11 cellular contexts compared by ENCODE assay signal in genomic region chr20:38109025-38109541, GRCh38. TPM values are rescaled to one million over a fixed set of nuclear protein-coding genes. Genes with fewer than 3 reads are reported as not detected.
DNase-seq lines count a peak whose midpoint lies in the region; ATAC-seq, FAIRE-seq and TF ChIP-seq lines count a peak whose summit lies in the region.
"Had no signal": no experiment of that assay in that cellular context is flagged by ENCODE, and none has a peak within 500 bp of the region (broad histone marks: within the 10 kb centered on the region; RNA-seq: fewer than 3 reads in every experiment).

No MANE protein-coding gene starts in this region.

- no peaks in the 10 kb centered on the region for H4K20me1 ChIP-seq in K562 (replicated peaks; ENCODE audit: control insufficient read depth, insufficient read depth, low read length)

- H3K9ac ChIP-seq in K562 (ENCODE audit: insufficient read depth in 1 of 2, low read depth in 2 of 2, low read length in 2 of 2), result no peak overlapping the region

- FAIRE-seq in K562 (lab: Jason Lieb, UNC), result no peak

- TF ChIP-seq CTCF in K562 (IDR thresholded peaks at IDR 0.05 in 2 of 3, conservative IDR thresholded peaks at IDR 0.05 in 1 of 3; ENCODE audit: insufficient read depth in 2 of 3, low read depth in 1 of 3, low read length in 3 of 3), result no peak
- no peak for TF ChIP-seq CTCF in spleen (IDR thresholded peaks at IDR 0.05 in 8 of 11, conservative IDR thresholded peaks at IDR 0.05 in 3 of 11)

- H3K27ac ChIP-seq in K562 (ENCODE audit: extremely low read depth, low read depth, low read length), result no peak overlapping the region
- H3K27ac ChIP-seq in spleen, result peak overlapping the region in 7 of 8 donors; percentile 9 to 69 (median 65)
- H3K27ac ChIP-seq: right lobe of liver had no signal

- no peaks in the 10 kb centered on the region for H3K79me2 ChIP-seq in K562 (ENCODE audit: control insufficient read depth, insufficient read depth, low read length)

- CTCF ChIA-PET in K562 (lab: Yijun Ruan, JAX; ENCODE audit: low intra/inter-chr PET ratio), result no interaction called here

- H3K9me3 ChIP-seq in K562 (replicated peaks; ENCODE audit: control insufficient read depth, insufficient read depth, low read depth, low read length), result no peaks in the 10 kb centered on the region
- H3K9me3 ChIP-seq in spleen, result no peaks in the 10 kb centered on the region
- H3K9me3 ChIP-seq: right lobe of liver had no signal

- no peak for ATAC-seq in K562
- no peak for ATAC-seq in HG03521 (IDR thresholded peaks at IDR 0.05; ENCODE audit: unreplicated experiment)

- in situ Hi-C loops in K562 (cut with MboI) (no loop called here), KBM-7 (cut with MboI; ENCODE audit: low pct_unique_long_range_greater_than_20kb, low sequenced_read_pairs) (no loop called here)

- POLR2A ChIA-PET in K562 (lab: Yijun Ruan, JAX), result no interaction called here

- peaks cover 15 to 31% of the 10 kb centered on the region in 2 experiments for H3K4me1 ChIP-seq in K562 (replicated peaks in 1 of 2; ENCODE audit: control insufficient read depth in 2 of 2, insufficient read depth in 2 of 2, low read length in 2 of 2)
- H3K4me1 ChIP-seq in spleen, result peaks cover 0 to 33% (median 9%) of the 10 kb centered on the region in 6 donors

- 87% methylated on average over 3 of the region's 3 CpGs for WGBS in K562 (ENCODE audit: insufficient coverage, low coverage, missing lambda C conversion rate)
- 76 to 100% (median 89%) methylated on average over 3 of the region's 3 CpGs for WGBS in spleen, 5 donors

- H3K4me2 ChIP-seq in K562 (ENCODE audit: insufficient read depth, low read length), result no peak overlapping the region

- H3K4me3 ChIP-seq in K562 (no peak overlapping the region), spleen (no peak overlapping the region)
- H3K4me3 ChIP-seq: right lobe of liver had no signal

- no peak for TF ChIP-seq EP300 in K562 (IDR thresholded peaks at IDR 0.05; ENCODE audit: low read length)

- H2AFZ ChIP-seq in K562 (ENCODE audit: low read depth, low read length), result no peak overlapping the region

- intact Hi-C loops in K562 (cut with micrococcal nuclease), result no loop called here
- intact Hi-C loops in spleen (cut with DNase I; ENCODE audit: low total_unique reads), result no loop called here

- DNase-seq in HCEC 1CT (peak; percentile 57), K562 (ENCODE audit: extremely low read depth in 1 of 4, low spot score in 3 of 4) (no peak), left kidney (ENCODE audit: low read depth, low spot score) (peak; percentile 63), spleen (no peak), KBM-7 (no peak), AG08396 (ENCODE audit: low spot score) (no peak)
- DNase-seq in stimulated activated CD4-positive, alpha-beta T cell treated with anti-CD3 and anti-CD28 coated beads, Interleukin-4, amount 100 ng/mL, for 1 hour, result no peak
- DNase-seq: activated CD8-positive, alpha-beta memory T cell treated with anti-CD3 and anti-CD28 coated beads for 24 hours; NCI-H1417; right lobe of liver had no signal

- H3K27me3 ChIP-seq in K562 (ENCODE audit: control insufficient read depth in 2 of 2, insufficient read depth in 2 of 2, low read length in 2 of 2), result no peaks in the 10 kb centered on the region
- H3K27me3 ChIP-seq in spleen (replicated peaks in 1 of 7), result no peaks in the 10 kb centered on the region
- H3K27me3 ChIP-seq: right lobe of liver had no signal

- H3K36me3 ChIP-seq in K562 (ENCODE audit: control insufficient read depth, insufficient read depth, low read length) (no peaks in the 10 kb centered on the region), spleen (no peaks in the 10 kb centered on the region)
- H3K36me3 ChIP-seq: right lobe of liver had no signal

- TF ChIP-seq POLR2A in K562 (conservative IDR thresholded peaks at IDR 0.05) (no peak), spleen (IDR thresholded peaks at IDR 0.05) (no peak)

- no peak for TF ChIP-seq RAD21 in K562 (CRISPR knock-in tag; conservative IDR thresholded peaks at IDR 0.05 in 1 of 2, IDR thresholded peaks at IDR 0.05 in 1 of 2)

- H3K9me1 ChIP-seq in K562 (ENCODE audit: control insufficient read depth, insufficient read depth, low read length), result no peaks in the 10 kb centered on the region

- BruUV-seq in K562 (replicated peaks; lab: Mats Ljungman, UMichigan), result no TSS peak

TF ChIP-seq in K562, 482 proteins besides CTCF, POLR2A, EP300 and RAD21:
- TF ChIP-seq CEBPG (CRISPR knock-in tag; IDR thresholded peaks at IDR 0.05), result no peak
- TF ChIP-seq CEBPG (tag; conservative IDR thresholded peaks at IDR 0.05 in 1 of 2, IDR thresholded peaks at IDR 0.05 in 1 of 2), result 0 out of 4 replicates have a peak, but pooled peaks of 1 of the 2 experiments have one; percentile 38
- TF ChIP-seq BHLHE40 (IDR thresholded peaks at IDR 0.05; ENCODE audit: low read length), result no peak
- TF ChIP-seq MITF (IDR thresholded peaks at IDR 0.05), result no peak
- peak; percentile 43 for TF ChIP-seq CBFA2T3 (IDR thresholded peaks at IDR 0.05)
- no peak for TF ChIP-seq ZNF3 (CRISPR knock-in tag; IDR thresholded peaks at IDR 0.05)
- no peak for TF ChIP-seq MYNN (IDR thresholded peaks at IDR 0.05)
- no peak for TF ChIP-seq MYNN (CRISPR knock-in tag; IDR thresholded peaks at IDR 0.05)
- TF ChIP-seq ZNF165 (CRISPR knock-in tag; IDR thresholded peaks at IDR 0.05; ENCODE audit: borderline replicate concordance), result no peak
- TF ChIP-seq MEIS2 (IDR thresholded peaks at IDR 0.05; ENCODE audit: partially characterized antibody), result peak; percentile 21
- TF ChIP-seq CBFA2T2 (conservative IDR thresholded peaks at IDR 0.05), result peak; percentile 28; the same call in 1 of the 2 replicates

RNA-seq across cellular contexts. Expression of gene TGM2, which starts 56.0 kb away (rescaled TPM):
- 34.9 and 72.8 TPM in 2 replicates for total RNA-seq in K562 (2011; cell fraction: chromatin; rRNA removed; ENCODE audit: low replicate concordance)
- 45.9 and 47.5 TPM in 2 replicates for total RNA-seq in K562 (2011; cell fraction: nucleolus; rRNA removed)
- total RNA-seq in K562 (2011; cell fraction: nucleoplasm; rRNA removed), result 36.4 and 37.1 TPM in 2 replicates
- total RNA-seq in K562 (2014; rRNA removed) (48.3 and 61.2 TPM in 2 replicates), K562 (2014; rRNA removed; fragmentation: Illumina TruSeq; extraction: Trizol) (17.4 and 22.0 TPM in 2 replicates), K562 (2015; rRNA removed; fragmentation: Illumina TruSeq; extraction: Trizol) (20.4 and 21.0 TPM in 2 replicates), K562 (2021) (78.5 and 82.3 TPM in 2 replicates), spleen (100 to 1,000 TPM in 1 of 7 donors, 10 to 100 TPM in 6; 60.2 to 167 (median 87.6) TPM)
- polyA plus RNA-seq in K562 (2011; rRNA removed) (35.3 and 37.6 TPM in 2 replicates), K562 (2014; fragmentation: Illumina TruSeq; extraction: Trizol) (55.1 and 56.7 TPM in 2 replicates), K562 (2014; fragmentation: Nextera tagmentation; extraction: Ambion mirVana) (1 to 10 TPM; 5.5 TPM), K562 (2014; rRNA removed) (43.9 and 48.0 TPM in 2 replicates), spleen (10 to 100 TPM in 2 of 3 donors, 1 to 10 TPM in 1; 9.3 to 35.3 (median 19.8) TPM)
- 31.6 and 76.0 TPM in 2 replicates for polyA plus RNA-seq in K562 (2011; cell fraction: cytosol; rRNA removed)
- polyA plus RNA-seq in K562 (2011; cell fraction: nucleus; rRNA removed), result 26.4 and 54.7 TPM in 2 replicates
- polyA plus RNA-seq in K562 (2012), result 47.9 and 85.2 TPM in 2 replicates
- polyA minus RNA-seq in K562 (2011; rRNA and poly(A)+ RNA removed), result 21.4 and 54.6 TPM in 2 replicates
- polyA minus RNA-seq in K562 (2011; cell fraction: cytosol; rRNA and poly(A)+ RNA removed), result 46.4 and 51.2 TPM in 2 replicates
- 18.8 and 21.4 TPM in 2 replicates for polyA minus RNA-seq in K562 (2011; cell fraction: nucleus; rRNA and poly(A)+ RNA removed)

Comparison
In these comparisons a context has a peak if more than half of its experiments do, and no peak if none do; other contexts are left out.
1. DNase-seq: peak in HCEC 1CT (single experiment) and left kidney (single experiment); none in K562 (0 of 4), spleen (single experiment), KBM-7 (single experiment), AG08396 (single experiment) and stimulated activated CD4-positive, alpha-beta T cell treated with anti-CD3 and anti-CD28 coated beads, Interleukin-4, amount 100 ng/mL, for 1 hour (single experiment).